Comparison of ENCODE assay signal across 8 cellular contexts in genomic region chr20:18138266-18138582, GRCh38. TPM values are rescaled to one million over a fixed set of nuclear protein-coding genes. Genes with fewer than 3 reads are reported as not detected.
DNase-seq lines count a peak whose midpoint lies in the region; ATAC-seq, FAIRE-seq and TF ChIP-seq lines count a peak whose summit lies in the region.

No MANE protein-coding gene starts in this region.

- TF ChIP-seq CTCF in GM12878 (IDR thresholded peaks at IDR 0.05 in 2 of 3, conservative IDR thresholded peaks at IDR 0.05 in 1 of 3; ENCODE audit: control insufficient read depth in 2 of 3, extremely low read depth in 1 of 3, insufficient read depth in 1 of 3, low read depth in 3 of 3, low read length in 3 of 3), result no peak
- TF ChIP-seq CTCF in lung (IDR thresholded peaks at IDR 0.05; ENCODE audit: control extremely low read depth, extremely low read depth), result no peak

- intact Hi-C loops in GM12878 (cut with micrococcal nuclease; ENCODE audit: unreplicated experiment), result loop anchor here (10.0 kb wide), 1 partner anchor 147 kb away; the partner anchor contains the start of gene ZNF133

- H3K9ac ChIP-seq in GM12878 (ENCODE audit: control insufficient read depth, insufficient read depth, low read length), result peak overlapping the region; percentile 92

- POLR2A ChIA-PET in GM12878 (lab: Charles Lee), result interaction anchor here (0.8 to 1.5 kb wide), 2 partner anchors 29 to 150 kb away, joined by 3 to 5 read pairs; partner anchors contain the start of gene ZNF133

- TF ChIP-seq RAD21 in GM12878 (IDR thresholded peaks at IDR 0.05; ENCODE audit: insufficient read depth, low read depth, low read length), result no peak

- TF ChIP-seq EP300 in GM12878 (IDR thresholded peaks at IDR 0.05; ENCODE audit: borderline replicate concordance in 1 of 2, control insufficient read depth in 1 of 2, low read depth in 2 of 2, low read length in 2 of 2), result no peak

- peak overlapping the region; percentile 99 for H2AFZ ChIP-seq in GM12878 (ENCODE audit: control insufficient read depth, low read depth, low read length)

- in situ Hi-C loops in GM12878 (cut with MboI), result no loop called here

- SMC1A ChIA-PET in GM12878 (lab: Charles Lee; ENCODE audit: uncharacterized antibody, unreplicated experiment), result interaction anchor here (1.0 to 1.2 kb wide), 2 partner anchors 147 to 168 kb away, joined by 3 read pairs; no protein-coding TSS in a partner anchor

- no peaks in the 10 kb centered on the region for H4K20me1 ChIP-seq in GM12878 (ENCODE audit: control insufficient read depth, insufficient read depth)

- peak overlapping the region; percentile 78 for H3K4me3 ChIP-seq in GM12878
- H3K4me3 ChIP-seq in lung, result peak overlapping the region; percentile 100

- RAD21 ChIA-PET in GM12878 (lab: Charles Lee; ENCODE audit: unreplicated experiment), result interaction anchor here (1.2 kb wide), 1 partner anchor 133 kb away, joined by 4 read pairs; no protein-coding TSS in a partner anchor

- DNase-seq in GM12878 (ENCODE audit: low read depth, low spot score), result no peak
- no peak for DNase-seq in lung (ENCODE audit: low spot score)
- no peak for DNase-seq in GM19240 (ENCODE audit: insufficient read length, low spot score)
- DNase-seq in SKM-1 treated with dmso at 0.1 percent for 144 hours (lab: John Stamatoyannopoulos, UW; ENCODE audit: unreplicated experiment), result no peak
- DNase-seq in HK-2 (ENCODE audit: unreplicated experiment), result no peak

- H3K4me1 ChIP-seq in GM12878 (ENCODE audit: control insufficient read depth, insufficient read depth, low read length) (no peaks in the 10 kb centered on the region), lung (ENCODE audit: control insufficient read depth in 2 of 2, insufficient read depth in 2 of 2, low read length in 2 of 2) (peaks cover 2 to 11% of the 10 kb centered on the region in 2 donors)

- peak overlapping the region; percentile 98 for H3K4me2 ChIP-seq in GM12878 (ENCODE audit: control insufficient read depth, insufficient read depth)

- no peak for FAIRE-seq in GM12878 (lab: Jason Lieb, UNC)

- CTCF ChIA-PET in GM12878 (lab: Yijun Ruan, JAX), result interaction anchor here (1.4 kb wide), 1 partner anchor 233 kb away, joined by 4 read pairs; no protein-coding TSS in a partner anchor

- no TSS peak for BruUV-seq in GM12878 (replicated peaks; lab: Mats Ljungman, UMichigan)

- no peaks in the 10 kb centered on the region for H3K27me3 ChIP-seq in GM12878 (replicated peaks in 1 of 2; ENCODE audit: control insufficient read depth in 2 of 2, insufficient read depth in 2 of 2, low read length in 1 of 2)
- no peaks in the 10 kb centered on the region for H3K27me3 ChIP-seq in lung (ENCODE audit: control insufficient read depth, insufficient read depth)

- H3K27ac ChIP-seq in GM12878 (ENCODE audit: control insufficient read depth, insufficient read depth) (peak overlapping the region; percentile 91), lung (ENCODE audit: low read depth in 1 of 2, low read length in 1 of 2) (peak overlapping the region; percentile 86 to 96)

- ATAC-seq in GM19035 (IDR thresholded peaks at IDR 0.05; ENCODE audit: unreplicated experiment) (peak; percentile 3), HG03460 (IDR thresholded peaks at IDR 0.05; ENCODE audit: unreplicated experiment) (peak; percentile 33), GM12878 (peak; percentile 64), lung (ENCODE audit: insufficient read depth, low FRiP score) (peak; percentile 36), GM21381 (IDR thresholded peaks at IDR 0.05; ENCODE audit: unreplicated experiment) (no peak)

- H3K36me3 ChIP-seq in GM12878 (ENCODE audit: control insufficient read depth in 2 of 2, insufficient read depth in 2 of 2, low read length in 1 of 2) (0 out of 4 replicates have a peak, but pooled peaks cover 0 to 3% of the 10 kb centered on the region in 2 experiments), lung (ENCODE audit: control insufficient read depth in 2 of 2, insufficient read depth in 2 of 2, low read length in 2 of 2) (peaks cover 0 to 5% of the 10 kb centered on the region in 2 donors)

- H3K9me3 ChIP-seq in GM12878 (replicated peaks; ENCODE audit: control insufficient read depth, insufficient read depth, low read length), result no peaks in the 10 kb centered on the region
- no peaks in the 10 kb centered on the region for H3K9me3 ChIP-seq in lung (ENCODE audit: control insufficient read depth in 2 of 2, insufficient read depth in 1 of 2, low read length in 1 of 2)

- H3K79me2 ChIP-seq in GM12878 (ENCODE audit: control insufficient read depth, insufficient read depth, low read length), result peaks cover 24% of the 10 kb centered on the region

- 4% methylated on average over 15 of the region's 15 CpGs for WGBS in GM12878 (ENCODE audit: insufficient coverage, insufficient replicate concordance, low lambda C conversion rate, missing lambda C conversion rate)
- WGBS in lung, 2 donors, result 1% methylated on average over 15 of the region's 15 CpGs

- no peak for TF ChIP-seq POLR2A in GM12878 (IDR thresholded peaks at IDR 0.05; ENCODE audit: low read depth, low read length)

TF ChIP-seq in GM12878, 131 proteins besides CTCF, POLR2A, EP300 and RAD21 (continues in another document):
- TF ChIP-seq GABPA (IDR thresholded peaks at IDR 0.05; ENCODE audit: low read depth) (no peak), ZNF622 (IDR thresholded peaks at IDR 0.05) (no peak), IKZF1 (conservative IDR thresholded peaks at IDR 0.05) (peak; percentile 3; the same call in 1 of the 2 replicates)
- TF ChIP-seq, protein P1, sequence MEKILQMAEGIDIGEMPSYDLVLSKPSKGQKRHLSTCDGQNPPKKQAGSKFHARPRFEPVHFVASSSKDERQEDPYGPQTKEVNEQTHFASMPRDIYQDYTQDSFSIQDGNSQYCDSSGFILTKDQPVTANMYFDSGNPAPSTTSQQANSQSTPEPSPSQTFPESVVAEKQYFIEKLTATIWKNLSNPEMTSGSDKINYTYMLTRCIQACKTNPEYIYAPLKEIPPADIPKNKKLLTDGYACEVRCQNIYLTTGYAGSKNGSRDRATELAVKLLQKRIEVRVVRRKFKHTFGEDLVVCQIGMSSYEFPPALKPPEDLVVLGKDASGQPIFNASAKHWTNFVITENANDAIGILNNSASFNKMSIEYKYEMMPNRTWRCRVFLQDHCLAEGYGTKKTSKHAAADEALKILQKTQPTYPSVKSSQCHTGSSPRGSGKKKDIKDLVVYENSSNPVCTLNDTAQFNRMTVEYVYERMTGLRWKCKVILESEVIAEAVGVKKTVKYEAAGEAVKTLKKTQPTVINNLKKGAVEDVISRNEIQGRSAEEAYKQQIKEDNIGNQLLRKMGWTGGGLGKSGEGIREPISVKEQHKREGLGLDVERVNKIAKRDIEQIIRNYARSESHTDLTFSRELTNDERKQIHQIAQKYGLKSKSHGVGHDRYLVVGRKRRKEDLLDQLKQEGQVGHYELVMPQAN (conservative IDR thresholded peaks at IDR 0.05), result 0 out of 2 replicates have a peak, but pooled peaks have one; percentile 5
- TF ChIP-seq, protein P2, sequence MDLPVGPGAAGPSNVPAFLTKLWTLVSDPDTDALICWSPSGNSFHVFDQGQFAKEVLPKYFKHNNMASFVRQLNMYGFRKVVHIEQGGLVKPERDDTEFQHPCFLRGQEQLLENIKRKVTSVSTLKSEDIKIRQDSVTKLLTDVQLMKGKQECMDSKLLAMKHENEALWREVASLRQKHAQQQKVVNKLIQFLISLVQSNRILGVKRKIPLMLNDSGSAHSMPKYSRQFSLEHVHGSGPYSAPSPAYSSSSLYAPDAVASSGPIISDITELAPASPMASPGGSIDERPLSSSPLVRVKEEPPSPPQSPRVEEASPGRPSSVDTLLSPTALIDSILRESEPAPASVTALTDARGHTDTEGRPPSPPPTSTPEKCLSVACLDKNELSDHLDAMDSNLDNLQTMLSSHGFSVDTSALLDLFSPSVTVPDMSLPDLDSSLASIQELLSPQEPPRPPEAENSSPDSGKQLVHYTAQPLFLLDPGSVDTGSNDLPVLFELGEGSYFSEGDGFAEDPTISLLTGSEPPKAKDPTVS (IDR thresholded peaks at IDR 0.05; ENCODE audit: low read depth, low read length), result no peak

RNA-seq across cellular contexts. Expression of gene KAT14, which starts 0.6 kb away (rescaled TPM):
- 7.2 and 7.4 TPM in 2 replicates for total RNA-seq in GM12878 (2013; cell fraction: nucleolus; rRNA removed)
- total RNA-seq in GM12878 (2014; rRNA removed), result 12.7 and 13.6 TPM in 2 replicates
- 13.6 and 15.0 TPM in 2 replicates for total RNA-seq in GM12878 (2014; rRNA removed; fragmentation: Illumina TruSeq; extraction: Trizol)
- 15.3 and 16.6 TPM in 2 replicates for total RNA-seq in GM12878 (2021)
- 6.0 TPM for polyA plus RNA-seq in GM12878 (2011; ENCODE audit: low read depth)
- 11.9 and 13.3 TPM in 2 replicates for polyA plus RNA-seq in GM12878 (2011; rRNA removed)
- 8.4 TPM in 2 replicates for polyA plus RNA-seq in GM12878 (2011; cell fraction: cytosol; rRNA removed)
- 7.1 and 7.5 TPM in 2 replicates for polyA plus RNA-seq in GM12878 (2011; cell fraction: nucleus; rRNA removed)
- 5.7 and 7.3 TPM in 2 replicates for polyA plus RNA-seq in GM12878 (2012)
- polyA plus RNA-seq in GM12878 (2014; fragmentation: Illumina TruSeq; extraction: Trizol), result 16.2 TPM in 2 replicates
- polyA plus RNA-seq in GM12878 (2014; fragmentation: Nextera tagmentation; extraction: Ambion mirVana), result 1 to 10 TPM; 4.0 to 7.6 TPM
- 10.5 TPM in 2 replicates for polyA plus RNA-seq in GM12878 (2014; rRNA removed)
- 10 to 100 TPM; 19.5 to 19.9 TPM for polyA plus RNA-seq in GM12878 (2016; fragmentation: Nextera tagmentation; extraction: Ambion mirVana)
- polyA minus RNA-seq in GM12878 (2011; rRNA and poly(A)+ RNA removed), result 13.4 and 14.8 TPM in 2 replicates
- polyA minus RNA-seq in GM12878 (2011; cell fraction: cytosol; rRNA and poly(A)+ RNA removed), result 5.4 and 8.0 TPM in 2 replicates
- polyA minus RNA-seq in GM12878 (2011; cell fraction: nucleus; rRNA and poly(A)+ RNA removed), result 7.1 and 11.9 TPM in 2 replicates
- 10 to 100 TPM; 11.4 to 12.9 TPM for total RNA-seq in lung
- 1 to 10 TPM; 5.3 to 5.9 TPM for polyA plus RNA-seq in lung

RNA-seq across cellular contexts. Expression of gene PET117, which starts 0.6 kb away (rescaled TPM):
- total RNA-seq in GM12878 (2013; cell fraction: nucleolus; rRNA removed), result 10.3 and 12.2 TPM in 2 replicates
- total RNA-seq in GM12878 (2014; rRNA removed), result 7.1 and 7.4 TPM in 2 replicates
- 11.7 and 12.3 TPM in 2 replicates for total RNA-seq in GM12878 (2014; rRNA removed; fragmentation: Illumina TruSeq; extraction: Trizol)
- 11.3 and 12.5 TPM in 2 replicates for total RNA-seq in GM12878 (2021)
- polyA plus RNA-seq in GM12878 (2011; ENCODE audit: low read depth), result 7.7 TPM
- 11.2 and 17.1 TPM in 2 replicates for polyA plus RNA-seq in GM12878 (2011; rRNA removed)
- polyA plus RNA-seq in GM12878 (2011; cell fraction: cytosol; rRNA removed), result 4.1 and 6.4 TPM in 2 replicates
- 3.6 and 4.4 TPM in 2 replicates for polyA plus RNA-seq in GM12878 (2011; cell fraction: nucleus; rRNA removed)
- 9.5 and 11.8 TPM in 2 replicates for polyA plus RNA-seq in GM12878 (2012)
- polyA plus RNA-seq in GM12878 (2014; fragmentation: Illumina TruSeq; extraction: Trizol), result 10.9 and 12.4 TPM in 2 replicates
- polyA plus RNA-seq in GM12878 (2014; fragmentation: Nextera tagmentation; extraction: Ambion mirVana), result 10 to 100 TPM in 1 of 2 experiments, 1 to 10 TPM in 1; 6.0 to 11.0 TPM
- polyA plus RNA-seq in GM12878 (2014; rRNA removed), result 11.0 and 13.2 TPM in 2 replicates
- polyA plus RNA-seq in GM12878 (2016; fragmentation: Nextera tagmentation; extraction: Ambion mirVana), result 10 to 100 TPM; 20.3 to 20.6 TPM
- polyA minus RNA-seq in GM12878 (2011; rRNA and poly(A)+ RNA removed), result 3.0 and 11.6 TPM in 2 replicates
- 1.5 and 1.9 TPM in 2 replicates for polyA minus RNA-seq in GM12878 (2011; cell fraction: cytosol; rRNA and poly(A)+ RNA removed)
- polyA minus RNA-seq in GM12878 (2011; cell fraction: nucleus; rRNA and poly(A)+ RNA removed), result 1.9 and 2.3 TPM in 2 replicates
- total RNA-seq in lung, result 10 to 100 TPM in 1 of 2 donors, 1 to 10 TPM in 1; 8.9 to 11.4 TPM
- 10 to 100 TPM; 12.5 to 13.5 TPM for polyA plus RNA-seq in lung
